8 cellular contexts compared by ENCODE assay signal in the genomic region with DNA sequence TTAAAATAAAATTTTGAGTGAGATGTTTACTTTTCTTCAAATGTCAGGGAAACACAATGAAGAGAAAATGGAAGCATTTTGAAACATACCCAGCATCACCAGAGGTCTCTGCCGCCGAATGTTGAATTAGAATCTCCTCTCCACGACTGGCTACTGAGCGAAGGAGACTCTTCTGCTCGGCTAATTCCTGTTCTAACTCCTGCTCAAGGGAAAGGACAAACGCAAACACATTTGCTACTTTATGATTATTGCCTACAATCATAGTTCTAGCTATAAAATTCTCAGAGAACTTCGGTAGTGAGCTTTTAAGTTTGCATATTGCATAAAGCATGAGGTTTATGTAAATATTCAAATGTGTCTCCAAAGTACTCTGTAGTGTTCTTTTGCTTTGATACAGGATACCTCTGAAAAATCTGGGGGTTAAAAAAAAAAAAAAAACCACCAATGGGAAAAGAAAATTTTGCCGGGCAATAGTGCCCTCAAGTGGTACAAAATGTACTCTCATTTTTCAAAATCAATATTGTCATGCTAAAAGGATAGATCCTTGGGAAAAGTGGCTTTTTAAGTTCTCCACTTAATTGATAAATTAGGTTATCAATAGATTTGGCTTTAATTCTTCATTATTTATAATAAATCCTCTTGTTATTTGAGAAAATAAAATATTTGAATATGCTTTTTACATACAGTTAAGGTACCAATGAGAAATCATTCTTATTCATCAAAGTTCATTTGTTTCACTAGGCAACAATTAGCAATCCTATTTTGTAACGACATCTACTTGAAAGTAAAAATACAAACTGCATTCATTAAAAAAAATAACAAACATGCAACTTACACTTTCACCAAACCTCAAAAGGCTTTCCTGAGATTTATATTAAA.
DNase-seq lines count a peak whose midpoint lies in the region; ATAC-seq, FAIRE-seq and TF ChIP-seq lines count a peak whose summit lies in the region.

No MANE protein-coding gene starts in this region.

- no peaks in the 10 kb centered on the region for H3K27me3 ChIP-seq in smooth muscle cell (ENCODE audit: low read depth)

- peaks cover 4% of the 10 kb centered on the region for H3F3A ChIP-seq in smooth muscle cell (ENCODE audit: low read depth)

- FAIRE-seq in D721Med (lab: Jason Lieb, UNC), result no peak

- in situ Hi-C loops in SK-MEL-5 (cut with HindIII; ENCODE audit: low pct_unique_long_range_greater_than_20kb, low sequenced_read_pairs), result no loop called here

- H3K9ac ChIP-seq in smooth muscle cell (ENCODE audit: low read depth), result no peak overlapping the region

- H3K4me1 ChIP-seq in smooth muscle cell (ENCODE audit: low read depth), result peaks cover 8% of the 10 kb centered on the region

- no peak overlapping the region for H2AFZ ChIP-seq in smooth muscle cell (ENCODE audit: low read depth)

- POLR2A ChIA-PET in HEK293T (lab: Yijun Ruan, JAX), result no interaction called here

- DNase-seq in D721Med (ENCODE audit: insufficient read length, low spot score) (no peak), HEK293T (ENCODE audit: extremely low spot score) (peak; percentile 25), SK-MEL-5 (ENCODE audit: low read depth, low spot score) (peak; percentile 63), fibroblast of the aortic adventitia (ENCODE audit: low read depth) (peak; percentile 59), smooth muscle cell (lab: John Stamatoyannopoulos, UW; ENCODE audit: unreplicated experiment) (no peak), GM19238 (ENCODE audit: insufficient read length, low spot score) (no peak), NCI-H187 (lab: John Stamatoyannopoulos, UW) (no peak)

- no peaks in the 10 kb centered on the region for H3K79me2 ChIP-seq in smooth muscle cell (ENCODE audit: low read depth)

- 44% methylated on average over 9 of the region's 9 CpGs for WGBS in smooth muscle cell (ENCODE audit: low lambda C conversion rate)

- CTCF ChIA-PET in HEK293T (lab: Yijun Ruan, JAX), result interaction anchor here (0.6 to 1.5 kb wide), 7 partner anchors 18 to 620 kb away, joined by 3 to 4 read pairs (median 3); no protein-coding TSS in a partner anchor

- no peaks in the 10 kb centered on the region for H4K20me1 ChIP-seq in smooth muscle cell (ENCODE audit: low read depth)

- H3K27ac ChIP-seq in smooth muscle cell (ENCODE audit: low read depth), result no peak overlapping the region

- peak; percentile 57 for TF ChIP-seq CTCF in D721Med (IDR thresholded peaks at IDR 0.05; ENCODE audit: insufficient read depth, missing control alignments)
- peak; percentile 58 for TF ChIP-seq CTCF in fibroblast of the aortic adventitia (IDR thresholded peaks at IDR 0.05; ENCODE audit: insufficient read depth, low read length)
- TF ChIP-seq CTCF in smooth muscle cell (IDR thresholded peaks at IDR 0.05; ENCODE audit: borderline replicate concordance, insufficient read depth, poor library complexity, severe bottlenecking), result peak; percentile 60

- no peak overlapping the region for H3K4me3 ChIP-seq in fibroblast of the aortic adventitia (ENCODE audit: low read depth, low read length)
- no peak overlapping the region for H3K4me3 ChIP-seq in smooth muscle cell

- no peak overlapping the region for H3K4me2 ChIP-seq in smooth muscle cell

- no peak for ATAC-seq in HG03097 (IDR thresholded peaks at IDR 0.05; ENCODE audit: low FRiP score, unreplicated experiment)

- no peaks in the 10 kb centered on the region for H3K36me3 ChIP-seq in smooth muscle cell (ENCODE audit: low read depth)

- no peaks in the 10 kb centered on the region for H3K9me3 ChIP-seq in smooth muscle cell (replicated peaks; ENCODE audit: low read depth)

TF ChIP-seq in HEK293T, 16 proteins besides CTCF, POLR2A, EP300 and RAD21:
- TF ChIP-seq L3MBTL2 (conservative IDR thresholded peaks at IDR 0.05) (no peak), ZNF384 (IDR thresholded peaks at IDR 0.05) (peak; percentile 98)

Comparison
In these comparisons a context has a peak if more than half of its experiments do, and no peak if none do; other contexts are left out.
1. DNase-seq: peak in HEK293T (single experiment), SK-MEL-5 (single experiment) and fibroblast of the aortic adventitia (single experiment); none in D721Med (single experiment), smooth muscle cell (single experiment), GM19238 (single experiment) and NCI-H187 (0 of 2).
2. Peak in every context shown above with its lines, with median percentiles within 50 percentile points of each other: CTCF ChIP-seq.